ENCODE assay signal across 8 cellular contexts in genomic region chr1:35769188-35769758, GRCh38. TPM values are rescaled to one million over a fixed set of nuclear protein-coding genes. Genes with fewer than 3 reads are reported as not detected.
A peak's percentile ranks its signal among the peaks of the same experiment; 100 is the strongest.
DNase-seq lines count a peak whose midpoint lies in the region; TF ChIP-seq lines count a peak whose summit lies in the region.

No MANE protein-coding gene starts in this region.

- under 1% methylated on average over 43 of the region's 58 CpGs for WGBS in suprapubic skin

- no peak for TF ChIP-seq CTCF in suprapubic skin (IDR thresholded peaks at IDR 0.05)

- H3K4me1 ChIP-seq in HAP-1, result peaks cover 8% of the 10 kb centered on the region
- H3K4me1 ChIP-seq in suprapubic skin, result peaks cover 9% of the 10 kb centered on the region

- H3K36me3 ChIP-seq in HAP-1 (replicated peaks) (peaks cover 21% of the 10 kb centered on the region), MG63 (peaks cover 13% of the 10 kb centered on the region), suprapubic skin (no peaks in the 10 kb centered on the region)

- H3K4me3 ChIP-seq in HAP-1, result peak overlapping the region; percentile 70
- H3K4me3 ChIP-seq in MG63, result peak overlapping the region; percentile 85
- peak overlapping the region; percentile 89 for H3K4me3 ChIP-seq in suprapubic skin

- TF ChIP-seq POLR2A in suprapubic skin (IDR thresholded peaks at IDR 0.05), result no peak

- H3K9me3 ChIP-seq in HAP-1, result no peaks in the 10 kb centered on the region
- no peaks in the 10 kb centered on the region for H3K9me3 ChIP-seq in MG63
- H3K9me3 ChIP-seq in suprapubic skin, result no peaks in the 10 kb centered on the region

- no peak for TF ChIP-seq EP300 in suprapubic skin (IDR thresholded peaks at IDR 0.05)

- DNase-seq in GF-D8 (lab: John Stamatoyannopoulos, UW) (peak; percentile 83), HAP-1 (ENCODE audit: low spot score in 2 of 2) (peak; percentile 88 to 96), MG63 (peak; percentile 91), SIG-M5 (lab: John Stamatoyannopoulos, UW) (peak; percentile 22), germinal center (ENCODE audit: low spot score) (peak; percentile 94), nucleus accumbens (lab: John Stamatoyannopoulos, UW) (peak in 52 of 56 donors; percentile 5 to 79 (median 52)), suprapubic skin (ENCODE audit: low spot score in 2 of 2) (peak; percentile 85)
- peak; percentile 37 to 74 (median 56) for DNase-seq in activated naive CD4-positive, alpha-beta T cell (lab: John Stamatoyannopoulos, UW)

- H3K27me3 ChIP-seq in HAP-1 (ENCODE audit: low read depth), result no peaks in the 10 kb centered on the region
- no peaks in the 10 kb centered on the region for H3K27me3 ChIP-seq in MG63
- H3K27me3 ChIP-seq in suprapubic skin, result no peaks in the 10 kb centered on the region

- H3K27ac ChIP-seq in suprapubic skin, result peak overlapping the region; percentile 52

- in situ Hi-C loops in HAP-1 (cut with MboI; ENCODE audit: low sequenced_read_pairs), result no loop called here

RNA-seq across cellular contexts. Expression of gene CLSPN, which starts 0.5 kb away (rescaled TPM):
- total RNA-seq in MG63 (2014; rRNA removed; shearing (Covaris generic); ENCODE audit: low replicate concordance), result 10.0 and 13.8 TPM in 2 replicates
- total RNA-seq in suprapubic skin, result 1 to 10 TPM in 2 of 4 donors, under 1 TPM in 2; 0.13 to 1.8 (median 0.93) TPM

RNA-seq across cellular contexts. Expression of gene AGO4, which starts 38.5 kb away (rescaled TPM):
- total RNA-seq in MG63 (2014; rRNA removed; shearing (Covaris generic); ENCODE audit: low replicate concordance), result 1.2 and 2.5 TPM in 2 replicates
- total RNA-seq in suprapubic skin, result 10 to 100 TPM; 26.7 to 51.7 (median 33.3) TPM

RNA-seq across cellular contexts. Expression of gene C1orf216, which starts 50.6 kb away (rescaled TPM):
- 9.0 and 12.1 TPM in 2 replicates for total RNA-seq in MG63 (2014; rRNA removed; shearing (Covaris generic); ENCODE audit: low replicate concordance)
- 10 to 100 TPM in 1 of 4 donors, 1 to 10 TPM in 3; 8.9 to 11.8 (median 9.5) TPM for total RNA-seq in suprapubic skin

Comparison
In these comparisons a context has a peak if more than half of its experiments do, and no peak if none do; other contexts are left out.
1. Peak in every context shown above with its lines: DNase-seq, H3K4me3 ChIP-seq and H3K27ac ChIP-seq.
2. DNase-seq: peak in every context shown above with its lines; median percentile 94 in germinal center; 92 in HAP-1; 91 in MG63; 85 in suprapubic skin; 83 in GF-D8; 56 in activated naive CD4-positive, alpha-beta T cell; 52 in nucleus accumbens; 22 in SIG-M5.